ENCODE assay signal across 20 cellular contexts in the genomic region with DNA sequence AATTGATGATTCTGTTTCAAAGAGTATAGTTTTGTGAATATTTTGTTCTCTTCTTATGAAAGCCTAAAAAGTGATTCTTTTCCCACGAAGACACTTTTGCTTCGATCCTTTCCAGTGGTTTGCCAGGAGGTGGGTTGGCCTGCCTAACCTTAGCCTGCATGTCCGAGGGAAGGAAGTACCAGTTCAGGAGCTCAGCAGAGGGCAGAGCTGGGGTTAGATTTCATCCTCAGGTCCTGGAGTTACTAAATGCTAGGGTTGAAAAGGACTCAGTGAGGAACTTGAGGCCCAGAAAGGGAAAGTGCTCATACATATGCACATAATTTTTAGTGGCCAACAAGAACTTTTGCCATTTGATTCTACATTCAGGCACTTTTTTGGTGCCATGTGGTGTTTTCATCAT. TPM values are rescaled to one million over a fixed set of nuclear protein-coding genes. Genes with fewer than 3 reads are reported as not detected.
A peak's percentile ranks its signal among the peaks of the same experiment; 100 is the strongest.
DNase-seq lines count a peak whose midpoint lies in the region; ATAC-seq, FAIRE-seq and TF ChIP-seq lines count a peak whose summit lies in the region.
"Had no signal": no experiment of that assay in that cellular context is flagged by ENCODE, and none has a peak within 500 bp of the region (broad histone marks: within the 10 kb centered on the region; RNA-seq: fewer than 3 reads in every experiment).

No MANE protein-coding gene starts in this region.

- no peaks in the 10 kb centered on the region for H3K27me3 Mint-ChIP-seq in glutamatergic neuron (ENCODE audit: unreplicated experiment)
- H3K27me3 Mint-ChIP-seq in neural progenitor cell (ENCODE audit: insufficient read depth, low read depth) = no peaks in the 10 kb centered on the region

- no peak for TF ChIP-seq POLR2A in GM12892 (IDR thresholded peaks at IDR 0.05; ENCODE audit: low read depth, low read length)

- POLR2A ChIA-PET in HEK293 (lab: Yijun Ruan, JAX) = no interaction called here

- TF ChIP-seq CTCF in HEK293 (tag by site-specific recombination; IDR thresholded peaks at IDR 0.05) (no peak), glutamatergic neuron (IDR thresholded peaks at IDR 0.05; ENCODE audit: partially characterized antibody, unreplicated experiment) (no peak), neural progenitor cell (IDR thresholded peaks at IDR 0.05) (no peak)

- H3K27me3 ChIP-seq in neural progenitor cell = no peaks in the 10 kb centered on the region

- no peak overlapping the region for H3K4me3 ChIP-seq in HEK293 (ENCODE audit: low read depth, low read length)
- H3K4me3 ChIP-seq in neural progenitor cell = no peak overlapping the region
- H3K4me3 ChIP-seq: GM12878 had no signal

- H3K4me1 Mint-ChIP-seq in glutamatergic neuron (ENCODE audit: low read depth, unreplicated experiment) = peaks cover 71% of the 10 kb centered on the region
- H3K4me1 Mint-ChIP-seq in neural progenitor cell = peaks cover 28% of the 10 kb centered on the region

- no peak overlapping the region for H3K4me2 ChIP-seq in neural progenitor cell

- H3K36me3 ChIP-seq in HEK293 (ENCODE audit: control insufficient read depth in 2 of 2, insufficient read depth in 1 of 2, low read length in 2 of 2) (no peaks in the 10 kb centered on the region), neural progenitor cell (no peaks in the 10 kb centered on the region)

- H3K4me3 Mint-ChIP-seq in glutamatergic neuron (ENCODE audit: unreplicated experiment) = peak overlapping the region; percentile 11
- no peak overlapping the region for H3K4me3 Mint-ChIP-seq in neural progenitor cell

- H3K79me2 ChIP-seq in neural progenitor cell (ENCODE audit: low read depth) = no peaks in the 10 kb centered on the region

- no peaks in the 10 kb centered on the region for H3K9me3 ChIP-seq in HEK293 (ENCODE audit: control insufficient read depth, insufficient read depth, low read depth, low read length)
- H3K9me3 ChIP-seq in neural progenitor cell (ENCODE audit: low read depth) = no peaks in the 10 kb centered on the region

- peaks cover 8% of the 10 kb centered on the region for H3K9me3 Mint-ChIP-seq in glutamatergic neuron (ENCODE audit: unreplicated experiment)
- peaks cover 9% of the 10 kb centered on the region for H3K9me3 Mint-ChIP-seq in neural progenitor cell

- no peak overlapping the region for H2AFZ ChIP-seq in neural progenitor cell (replicated peaks)

- H3K9ac ChIP-seq in neural progenitor cell = no peak overlapping the region

- no peaks in the 10 kb centered on the region for H3F3A ChIP-seq in neural progenitor cell (ENCODE audit: low read depth)

- H3K36me3 Mint-ChIP-seq in glutamatergic neuron (ENCODE audit: unreplicated experiment) = peaks cover 4% of the 10 kb centered on the region
- H3K36me3 Mint-ChIP-seq in neural progenitor cell = peaks cover 3% of the 10 kb centered on the region

- H3K4me1 ChIP-seq in HEK293 (ENCODE audit: control insufficient read depth, insufficient read depth, low read length) (peaks cover 7% of the 10 kb centered on the region; the same call in 1 of the 2 replicates), neural progenitor cell (peaks cover 21% of the 10 kb centered on the region)

- peak; percentile 39 for DNase-seq in NOMO-1 treated with DMSO at 0.1 percent for 48 hours (lab: John Stamatoyannopoulos, UW; ENCODE audit: unreplicated experiment)
- DNase-seq in NOMO-1 treated with dmso at 0.1 percent for 144 hours (lab: John Stamatoyannopoulos, UW; ENCODE audit: unreplicated experiment) = no peak
- DNase-seq in glutamatergic neuron = no peak
- DNase-seq in neural progenitor cell (ENCODE audit: low spot score) = no peak
- DNase-seq in SK-N-DZ (ENCODE audit: low spot score) = no peak
- DNase-seq in GM12892 (ENCODE audit: insufficient read length) = no peak
- no peak for DNase-seq in stimulated activated naive CD8-positive, alpha-beta T cell treated with anti-CD3 and anti-CD28 coated beads, Interleukin-15, Interleukin-2, amounts not matched to agents 100 U/mL and 50 U/mL, for 24 hours
- DNase-seq: C1 segment of cervical spinal cord, GDM1, KG1, NCI-H1092 treated with DMSO at 0.1 percent for 48 hours, NCI-H2107, NCI-H2227 treated with DMSO at 0.1 percent for 48 hours, NCI-H524, RPMI8226 had no signal

- ATAC-seq in stimulated activated naive CD8-positive, alpha-beta T cell treated with anti-CD3 and anti-CD28 coated beads, Interleukin-15, Interleukin-2, amounts not matched to agents 100 U/mL and 50 U/mL, for 24 hours = no peak
- ATAC-seq: GM12878, HepG2 had no signal

- H3K27ac ChIP-seq in HEK293 (ENCODE audit: extremely low read depth, low read depth, low read length) (no peak overlapping the region), neural progenitor cell (no peak overlapping the region)

- H4K20me1 ChIP-seq in neural progenitor cell (ENCODE audit: low read depth) = no peaks in the 10 kb centered on the region

- no peak overlapping the region for H3K27ac Mint-ChIP-seq in glutamatergic neuron (ENCODE audit: unreplicated experiment)
- peak overlapping the region; percentile 13 for H3K27ac Mint-ChIP-seq in neural progenitor cell

- no peak for FAIRE-seq in GM12892 (lab: Jason Lieb, UNC)
- FAIRE-seq: A204.1, GM12878, GM18507, HepG2 had no signal

- CTCF ChIA-PET in HEK293 (lab: Yijun Ruan, JAX) = interaction anchor here (0.7 kb wide), 1 partner anchor 147 kb away, joined by 3 read pairs; no protein-coding TSS in a partner anchor

TF ChIP-seq in HEK293, 187 proteins besides CTCF, POLR2A, EP300 and RAD21:
- no peak for TF ChIP-seq ZNF280D (tag by site-specific recombination; IDR thresholded peaks at IDR 0.05)
- 0 out of 2 replicates have a peak, but pooled peaks have one; percentile 21 for TF ChIP-seq PRDM1 (tag by site-specific recombination; IDR thresholded peaks at IDR 0.05)

RNA-seq across cellular contexts. Expression of gene NCAM1, which starts 36.6 kb away (rescaled TPM):
- total RNA-seq in glutamatergic neuron (ENCODE audit: unreplicated experiment) (819 TPM), neural progenitor cell (ENCODE audit: low replicate concordance) (17.5 and 20.8 TPM in 2 replicates)
- 23.3 and 34.2 TPM in 2 replicates for polyA plus RNA-seq in SK-N-DZ (2014; cell fraction: cytosol; rRNA removed)
- 25.5 and 50.4 TPM in 2 replicates for polyA plus RNA-seq in SK-N-DZ (2014; cell fraction: nucleus; rRNA removed)
- not detected for polyA plus RNA-seq in GM12892 (2012; ENCODE audit: missing spikeins)
- total RNA-seq: HepG2 had no signal

Comparison
In these comparisons a context has a peak if more than half of its experiments do, and no peak if none do; other contexts are left out.
1. RNA of gene NCAM1, which starts 36.6 kb away (total RNA-seq): 819 TPM in glutamatergic neuron (single experiment); 17.5 to 20.8 TPM in neural progenitor cell; every median in the first group is over 10 times any median in the second.